In the genomic region with DNA sequence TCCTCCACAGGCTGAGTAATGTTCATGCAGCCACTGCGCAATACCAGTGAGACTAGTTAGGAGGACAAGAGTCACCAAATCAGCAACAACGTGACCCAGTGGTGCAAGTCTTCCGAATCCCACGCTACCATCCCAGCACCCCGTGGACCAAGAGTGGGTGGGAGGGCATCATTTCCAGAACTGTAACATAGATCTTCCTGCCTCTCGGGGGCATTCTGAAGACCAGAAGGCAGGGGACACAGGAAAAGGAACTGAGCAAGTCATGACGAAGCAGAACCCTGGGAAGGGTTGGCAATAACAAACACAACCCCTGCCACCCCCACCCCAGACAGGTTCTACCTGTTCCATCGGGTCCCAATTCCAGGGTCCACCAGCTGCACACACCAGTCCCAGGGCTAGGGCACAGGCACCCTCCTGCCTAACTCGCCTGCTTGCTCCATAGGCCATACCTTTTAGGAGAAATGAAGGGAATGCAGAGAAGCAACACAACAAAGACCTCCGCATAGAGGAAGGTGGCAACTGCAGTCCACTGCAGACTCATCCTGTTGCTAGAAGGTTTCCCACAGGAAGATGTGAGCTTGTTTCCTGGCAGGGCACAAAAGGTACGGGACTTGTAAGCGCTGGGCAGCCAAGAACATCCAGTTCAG, we compare ENCODE assay signal across 8 cellular contexts. TPM values are rescaled to one million over a fixed set of nuclear protein-coding genes. Genes with fewer than 3 reads are reported as not detected.
DNase-seq lines count a peak whose midpoint lies in the region; ATAC-seq and TF ChIP-seq lines count a peak whose summit lies in the region.

No MANE protein-coding gene starts in this region.

- peaks cover 35% of the 10 kb centered on the region for H3K36me3 Mint-ChIP-seq in GM23338 (ENCODE audit: low read depth)

- in situ Hi-C loops in gastrocnemius medialis (cut with MboI; ENCODE audit: low sequenced_read_pairs in 4 of 4) = no loop called here
- in situ Hi-C loops in ACHN (cut with HindIII; ENCODE audit: low pct_ligation_motif_present, low pct_unique_long_range_greater_than_20kb, low sequenced_read_pairs) = no loop called here

- peaks cover 15% of the 10 kb centered on the region; the same call in 2 of the 3 replicates for H3K4me1 Mint-ChIP-seq in GM23338

- no peaks in the 10 kb centered on the region for H3K27me3 Mint-ChIP-seq in GM23338 (ENCODE audit: insufficient read depth, low read depth, poor library complexity)

- H3K9me2 ChIP-seq in GM23338 (ENCODE audit: insufficient read depth) = no peaks in the 10 kb centered on the region

- 0 out of 2 replicates have a peak overlapping the region, but pooled peaks have one; percentile 83 for H3K27ac Mint-ChIP-seq in GM23338

- H3K27ac ChIP-seq in GM23338 (ENCODE audit: low read depth) (no peak overlapping the region), RWPE2 (ENCODE audit: poor library complexity, severe bottlenecking) (peak overlapping the region; percentile 83), gastrocnemius medialis (peak overlapping the region; percentile 89 to 95 (median 92))

- H4K20me1 ChIP-seq in GM23338 (replicated peaks; ENCODE audit: insufficient read depth) = 0 out of 2 replicates have a peak, but pooled peaks cover 10% of the 10 kb centered on the region

- H3K4me2 ChIP-seq in GM23338 = peak overlapping the region; percentile 84

- H3K27me3 ChIP-seq in GM23338 (ENCODE audit: insufficient read depth) (no peaks in the 10 kb centered on the region), RWPE2 (ENCODE audit: insufficient read depth, poor library complexity, severe bottlenecking) (no peaks in the 10 kb centered on the region), gastrocnemius medialis (no peaks in the 10 kb centered on the region)

- no peak for TF ChIP-seq POLR2A in gastrocnemius medialis (IDR thresholded peaks at IDR 0.05)

- DNase-seq in GM23338 (ENCODE audit: low spot score) = no peak
- DNase-seq in RWPE2 (ENCODE audit: low spot score) = no peak
- peak; percentile 6 for DNase-seq in fibroblast of gingiva (ENCODE audit: low read depth)
- no peak for DNase-seq in gastrocnemius medialis
- DNase-seq in mucosa of descending colon = no peak
- no peak for DNase-seq in ACHN
- DNase-seq in posterior vena cava (ENCODE audit: low spot score) = no peak

- ATAC-seq in GM23338 (no peak), RWPE2 (ENCODE audit: low read depth) (no peak; the same call in 2 of the 3 replicates), gastrocnemius medialis (no peak), mucosa of descending colon (no peak), GM19455 (IDR thresholded peaks at IDR 0.05; ENCODE audit: unreplicated experiment) (no peak)

- no peaks in the 10 kb centered on the region for H3K9me3 Mint-ChIP-seq in GM23338

- H3K4me3 ChIP-seq in GM23338 (peak overlapping the region; percentile 65), RWPE2 (ENCODE audit: severe bottlenecking) (peak overlapping the region; percentile 73), gastrocnemius medialis (peak overlapping the region; percentile 66 to 75 (median 66)), mucosa of descending colon (no peak overlapping the region)

- H3K4me1 ChIP-seq in GM23338 (ENCODE audit: insufficient read depth) (peaks cover 15% of the 10 kb centered on the region; the same call in 1 of the 2 replicates), RWPE2 (ENCODE audit: insufficient read depth, poor library complexity, severe bottlenecking) (peaks cover 12% of the 10 kb centered on the region), gastrocnemius medialis (peaks cover 30 to 39% of the 10 kb centered on the region in 2 donors), mucosa of descending colon (ENCODE audit: low read depth) (peaks cover 33% of the 10 kb centered on the region)

- no peak for TF ChIP-seq CTCF in GM23338 (conservative IDR thresholded peaks at IDR 0.05; ENCODE audit: low read depth in 2 of 2)
- no peak for TF ChIP-seq CTCF in RWPE2 (IDR thresholded peaks at IDR 0.05; ENCODE audit: poor library complexity, severe bottlenecking)
- no peak for TF ChIP-seq CTCF in gastrocnemius medialis (IDR thresholded peaks at IDR 0.05 in 4 of 5, conservative IDR thresholded peaks at IDR 0.05 in 1 of 5)
- no peak for TF ChIP-seq CTCF in mucosa of descending colon (IDR thresholded peaks at IDR 0.05)

- H3K36me3 ChIP-seq in GM23338 (ENCODE audit: insufficient read depth) = no peaks in the 10 kb centered on the region
- H3K36me3 ChIP-seq in RWPE2 (ENCODE audit: low read depth) = peaks cover 45% of the 10 kb centered on the region
- peaks cover 0 to 21% of the 10 kb centered on the region in 2 donors for H3K36me3 ChIP-seq in gastrocnemius medialis
- no peaks in the 10 kb centered on the region for H3K36me3 ChIP-seq in mucosa of descending colon (ENCODE audit: low read depth)

- no peak overlapping the region for H2AFZ ChIP-seq in GM23338

- H3F3A ChIP-seq in GM23338 (replicated peaks; ENCODE audit: low read depth) = no peaks in the 10 kb centered on the region

- peaks cover 27% of the 10 kb centered on the region for H3K79me2 ChIP-seq in GM23338 (replicated peaks; ENCODE audit: insufficient read depth)

- intact Hi-C loops in gastrocnemius medialis (cut with DNase I; ENCODE audit: low total_unique reads) = loop anchor here (5.0 kb wide), 1 partner anchor 36 kb away; the partner anchor contains the start of gene SLC6A8
- intact Hi-C loops in mucosa of descending colon (cut with DNase I, micrococcal nuclease) = no loop called here
- intact Hi-C loops in posterior vena cava (cut with DNase I) = no loop called here

- peak overlapping the region; percentile 90 for H3K4me3 Mint-ChIP-seq in GM23338

- H3K9me3 ChIP-seq in RWPE2 (ENCODE audit: severe bottlenecking) = no peaks in the 10 kb centered on the region
- H3K9me3 ChIP-seq in gastrocnemius medialis = no peaks in the 10 kb centered on the region
- no peaks in the 10 kb centered on the region for H3K9me3 ChIP-seq in mucosa of descending colon

TF ChIP-seq in GM23338, 12 proteins besides CTCF, POLR2A, EP300 and RAD21 (continues in another document):
- TF ChIP-seq CREB1 (CRISPR knock-in tag; IDR thresholded peaks at IDR 0.05; ENCODE audit: low read depth) (no peak), ZNF114 (CRISPR knock-in tag; IDR thresholded peaks at IDR 0.05) (no peak), ZNF331 (CRISPR knock-in tag; IDR thresholded peaks at IDR 0.05; ENCODE audit: low read depth) (no peak), EZH2phosphoT487 (IDR thresholded peaks at IDR 0.05; ENCODE audit: unreplicated experiment) (no peak), POLR2AphosphoS5 (IDR thresholded peaks at IDR 0.05; ENCODE audit: low read depth) (no peak), JUNB (IDR thresholded peaks at IDR 0.05; ENCODE audit: unreplicated experiment) (no peak), STAT1 (IDR thresholded peaks at IDR 0.05; ENCODE audit: unreplicated experiment) (no peak)
- TF ChIP-seq, protein P1, sequence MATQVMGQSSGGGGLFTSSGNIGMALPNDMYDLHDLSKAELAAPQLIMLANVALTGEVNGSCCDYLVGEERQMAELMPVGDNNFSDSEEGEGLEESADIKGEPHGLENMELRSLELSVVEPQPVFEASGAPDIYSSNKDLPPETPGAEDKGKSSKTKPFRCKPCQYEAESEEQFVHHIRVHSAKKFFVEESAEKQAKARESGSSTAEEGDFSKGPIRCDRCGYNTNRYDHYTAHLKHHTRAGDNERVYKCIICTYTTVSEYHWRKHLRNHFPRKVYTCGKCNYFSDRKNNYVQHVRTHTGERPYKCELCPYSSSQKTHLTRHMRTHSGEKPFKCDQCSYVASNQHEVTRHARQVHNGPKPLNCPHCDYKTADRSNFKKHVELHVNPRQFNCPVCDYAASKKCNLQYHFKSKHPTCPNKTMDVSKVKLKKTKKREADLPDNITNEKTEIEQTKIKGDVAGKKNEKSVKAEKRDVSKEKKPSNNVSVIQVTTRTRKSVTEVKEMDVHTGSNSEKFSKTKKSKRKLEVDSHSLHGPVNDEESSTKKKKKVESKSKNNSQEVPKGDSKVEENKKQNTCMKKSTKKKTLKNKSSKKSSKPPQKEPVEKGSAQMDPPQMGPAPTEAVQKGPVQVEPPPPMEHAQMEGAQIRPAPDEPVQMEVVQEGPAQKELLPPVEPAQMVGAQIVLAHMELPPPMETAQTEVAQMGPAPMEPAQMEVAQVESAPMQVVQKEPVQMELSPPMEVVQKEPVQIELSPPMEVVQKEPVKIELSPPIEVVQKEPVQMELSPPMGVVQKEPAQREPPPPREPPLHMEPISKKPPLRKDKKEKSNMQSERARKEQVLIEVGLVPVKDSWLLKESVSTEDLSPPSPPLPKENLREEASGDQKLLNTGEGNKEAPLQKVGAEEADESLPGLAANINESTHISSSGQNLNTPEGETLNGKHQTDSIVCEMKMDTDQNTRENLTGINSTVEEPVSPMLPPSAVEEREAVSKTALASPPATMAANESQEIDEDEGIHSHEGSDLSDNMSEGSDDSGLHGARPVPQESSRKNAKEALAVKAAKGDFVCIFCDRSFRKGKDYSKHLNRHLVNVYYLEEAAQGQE (IDR thresholded peaks at IDR 0.05; ENCODE audit: unreplicated experiment) = no peak

RNA-seq across cellular contexts. Expression of gene BCAP31, which starts 1.4 kb away (rescaled TPM):
- total RNA-seq in GM23338 (2014; rRNA removed; shearing (Covaris generic)) = 85.0 and 104 TPM in 2 replicates
- polyA plus RNA-seq in GM23338 (2016; fragmentation: Nextera tagmentation; extraction: Ambion mirVana) = 136 and 145 TPM in 2 replicates
- total RNA-seq in gastrocnemius medialis (10 to 100 TPM; 41.5 to 91.9 (median 48.3) TPM), mucosa of descending colon (100 to 1,000 TPM; 158 to 209 (median 181) TPM), posterior vena cava (100 to 1,000 TPM; 129 to 133 TPM)

RNA-seq across cellular contexts. Expression of gene ABCD1, which starts 1.8 kb away (rescaled TPM):
- total RNA-seq in GM23338 (2014; rRNA removed; shearing (Covaris generic)) = 4.0 and 8.9 TPM in 2 replicates
- polyA plus RNA-seq in GM23338 (2016; fragmentation: Nextera tagmentation; extraction: Ambion mirVana) = 2.4 and 2.9 TPM in 2 replicates
- 10 to 100 TPM; 19.9 to 54.6 (median 34.5) TPM for total RNA-seq in gastrocnemius medialis
- total RNA-seq in mucosa of descending colon = 10 to 100 TPM; 13.0 to 27.3 (median 13.0) TPM
- 10 to 100 TPM; 14.7 to 22.6 TPM for total RNA-seq in posterior vena cava

RNA-seq across cellular contexts. Expression of gene SLC6A8, which starts 35.1 kb away (rescaled TPM):
- total RNA-seq in GM23338 (2014; rRNA removed; shearing (Covaris generic)) = 61.9 and 68.6 TPM in 2 replicates
- polyA plus RNA-seq in GM23338 (2016; fragmentation: Nextera tagmentation; extraction: Ambion mirVana) = 19.5 and 22.2 TPM in 2 replicates
- total RNA-seq in gastrocnemius medialis = 10 to 100 TPM; 40.1 to 78.1 (median 45.0) TPM
- total RNA-seq in mucosa of descending colon = 100 to 1,000 TPM; 214 to 313 (median 251) TPM
- 10 to 100 TPM; 33.5 to 42.3 TPM for total RNA-seq in posterior vena cava

RNA-seq across cellular contexts. Expression of gene PLXNB3, which starts 41.2 kb away (rescaled TPM):
- total RNA-seq in GM23338 (2014; rRNA removed; shearing (Covaris generic)) = 3.2 and 4.1 TPM in 2 replicates
- polyA plus RNA-seq in GM23338 (2016; fragmentation: Nextera tagmentation; extraction: Ambion mirVana) = 0.30 and 0.70 TPM in 2 replicates
- 1 to 10 TPM in 1 of 4 donors, under 1 TPM in 3; 0.10 to 1.1 (median 0.13) TPM for total RNA-seq in gastrocnemius medialis
- total RNA-seq in mucosa of descending colon = 10 to 100 TPM in 1 of 3 donors, 1 to 10 TPM in 2; 3.0 to 44.9 (median 3.3) TPM
- 10 to 100 TPM; 16.8 to 19.1 TPM for total RNA-seq in posterior vena cava

RNA-seq across cellular contexts. Expression of gene PNCK, which starts 49.2 kb away (rescaled TPM):
- total RNA-seq in GM23338 (2014; rRNA removed; shearing (Covaris generic)) = 5.4 and 11.9 TPM in 2 replicates
- polyA plus RNA-seq in GM23338 (2016; fragmentation: Nextera tagmentation; extraction: Ambion mirVana) = 3.0 and 3.5 TPM in 2 replicates
- 1 to 10 TPM in 1 of 4 donors, under 1 TPM in 1, not detected in 2; 0.98 to 1.6 TPM for total RNA-seq in gastrocnemius medialis
- 10 to 100 TPM in 1 of 3 donors, 1 to 10 TPM in 2; 4.6 to 63.0 (median 5.5) TPM for total RNA-seq in mucosa of descending colon
- total RNA-seq in posterior vena cava = 10 to 100 TPM; 41.1 to 58.9 TPM
